In the genomic region with DNA sequence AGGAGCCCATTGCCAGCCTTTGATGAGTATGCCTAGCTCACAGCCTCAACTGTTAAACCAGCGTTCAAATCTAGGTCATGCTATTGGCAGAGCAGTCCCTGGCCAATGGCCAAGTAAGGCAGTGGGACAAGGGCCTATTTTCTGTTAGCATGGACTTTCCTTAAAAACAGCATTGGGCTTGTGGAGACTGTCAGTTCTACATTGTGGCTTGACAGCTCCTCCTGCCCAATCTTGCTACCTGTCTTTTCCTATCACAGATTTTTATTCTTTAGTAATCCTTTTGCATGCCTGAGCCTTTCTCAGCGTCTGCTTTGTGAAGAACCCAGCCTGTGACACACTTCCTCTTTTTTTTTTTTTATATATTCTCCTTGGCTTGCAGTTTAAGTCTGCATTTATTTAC, we compare ENCODE assay signal across 9 cellular contexts. TPM values are rescaled to one million over a fixed set of nuclear protein-coding genes. Genes with fewer than 3 reads are reported as not detected.
DNase-seq lines count a peak whose midpoint lies in the region; ATAC-seq, FAIRE-seq and TF ChIP-seq lines count a peak whose summit lies in the region.
"Had no signal": no experiment of that assay in that cellular context is flagged by ENCODE, and none has a peak within 500 bp of the region (broad histone marks: within the 10 kb centered on the region; RNA-seq: fewer than 3 reads in every experiment).

No MANE protein-coding gene starts in this region.

- H3K4me3 ChIP-seq in bronchial epithelial cell (ENCODE audit: low read depth, low read length): no peak overlapping the region
- H3K4me3 ChIP-seq in transverse colon: no peak overlapping the region

- H3K4me1 ChIP-seq in transverse colon: peaks cover 0 to 12% (median 5%) of the 10 kb centered on the region in 4 donors

- peak overlapping the region; percentile 70 for H3K27ac Mint-ChIP-seq in activated naive CD8-positive, alpha-beta T cell
- no peak overlapping the region for H3K27ac Mint-ChIP-seq in activated naive CD8-positive, alpha-beta T cell treated with anti-CD3 and anti-CD28 coated beads, Interleukin-2, amount 50 U/mL, for 24 hours

- H3K36me3 ChIP-seq in bronchial epithelial cell (ENCODE audit: control insufficient read depth, insufficient read depth, low read length) (peaks cover 21% of the 10 kb centered on the region), transverse colon (peaks cover 0 to 38% (median 13%) of the 10 kb centered on the region in 4 donors)

- TF ChIP-seq EP300 in transverse colon (IDR thresholded peaks at IDR 0.05; ENCODE audit: low read depth): no peak

- no peak for DNase-seq in activated naive CD8-positive, alpha-beta T cell treated with anti-CD3 and anti-CD28 coated beads, Interleukin-2, amount 50 U/mL, for 24 hours
- DNase-seq in bronchial epithelial cell (ENCODE audit: low read depth): peak; percentile 65
- DNase-seq in inferior parietal cortex (ENCODE audit: extremely low spot score): peak; percentile 62
- peak; percentile 16 for DNase-seq in transverse colon
- no peak for DNase-seq in stimulated activated CD4-positive, alpha-beta T cell treated with anti-CD3 and anti-CD28 coated beads, Interleukin-2, amount 100 ng/mL, for 24 hours

- peaks cover 16% of the 10 kb centered on the region for H3K36me3 Mint-ChIP-seq in activated naive CD8-positive, alpha-beta T cell
- peaks cover 42% of the 10 kb centered on the region for H3K36me3 Mint-ChIP-seq in activated naive CD8-positive, alpha-beta T cell treated with anti-CD3 and anti-CD28 coated beads, Interleukin-2, amount 50 U/mL, for 24 hours (ENCODE audit: low read depth)

- H3K9me3 Mint-ChIP-seq in activated naive CD8-positive, alpha-beta T cell (ENCODE audit: low read depth): no peaks in the 10 kb centered on the region
- no peaks in the 10 kb centered on the region for H3K9me3 Mint-ChIP-seq in activated naive CD8-positive, alpha-beta T cell treated with anti-CD3 and anti-CD28 coated beads, Interleukin-2, amount 50 U/mL, for 24 hours
- H3K9me3 Mint-ChIP-seq: activated naive CD4-positive, alpha-beta T cell treated with anti-CD3 and anti-CD28 coated beads, Interleukin-2, amount 50 U/mL, for 24 hours had no signal

- WGBS in transverse colon (ENCODE audit: low coverage in 1 of 2), 2 donors: 44 to 46% methylated on average over 2 of the region's 2 CpGs

- FAIRE-seq in bronchial epithelial cell (lab: Jason Lieb, UNC): no peak

- H3K4me1 Mint-ChIP-seq in activated naive CD8-positive, alpha-beta T cell (ENCODE audit: low read depth): peaks cover 27% of the 10 kb centered on the region
- peaks cover 16% of the 10 kb centered on the region for H3K4me1 Mint-ChIP-seq in activated naive CD8-positive, alpha-beta T cell treated with anti-CD3 and anti-CD28 coated beads, Interleukin-2, amount 50 U/mL, for 24 hours

- no peaks in the 10 kb centered on the region for H3K27me3 Mint-ChIP-seq in activated naive CD8-positive, alpha-beta T cell
- no peaks in the 10 kb centered on the region for H3K27me3 Mint-ChIP-seq in activated naive CD8-positive, alpha-beta T cell treated with anti-CD3 and anti-CD28 coated beads, Interleukin-2, amount 50 U/mL, for 24 hours
- H3K27me3 Mint-ChIP-seq: activated naive CD4-positive, alpha-beta T cell treated with anti-CD3 and anti-CD28 coated beads, Interleukin-2, amount 50 U/mL, for 24 hours had no signal

- TF ChIP-seq POLR2A in transverse colon (IDR thresholded peaks at IDR 0.05): no peak

- H3K9me3 ChIP-seq in transverse colon: no peaks in the 10 kb centered on the region

- ATAC-seq in activated naive CD8-positive, alpha-beta T cell treated with anti-CD3 and anti-CD28 coated beads, Interleukin-2, amount 50 U/mL, for 24 hours: no peak
- ATAC-seq in GM19023 (IDR thresholded peaks at IDR 0.05; ENCODE audit: unreplicated experiment) (no peak), GM18861 (IDR thresholded peaks at IDR 0.05; ENCODE audit: unreplicated experiment) (no peak)

- TF ChIP-seq CTCF in bronchial epithelial cell (IDR thresholded peaks at IDR 0.05; ENCODE audit: insufficient read depth, low read length, severe bottlenecking) (no peak), transverse colon (IDR thresholded peaks at IDR 0.05) (no peak)

- in situ Hi-C loops in transverse colon (cut with MboI; ENCODE audit: low pct_ligation_motif_present in 1 of 4, low pct_unique_long_range_greater_than_20kb in 1 of 4, low sequenced_read_pairs in 3 of 4): no loop called here

- no peak overlapping the region for H3K4me3 Mint-ChIP-seq in activated naive CD8-positive, alpha-beta T cell
- H3K4me3 Mint-ChIP-seq in activated naive CD8-positive, alpha-beta T cell treated with anti-CD3 and anti-CD28 coated beads, Interleukin-2, amount 50 U/mL, for 24 hours: no peak overlapping the region
- H3K4me3 Mint-ChIP-seq: activated naive CD4-positive, alpha-beta T cell treated with anti-CD3 and anti-CD28 coated beads, Interleukin-2, amount 50 U/mL, for 24 hours had no signal

- no peak overlapping the region for H3K27ac ChIP-seq in transverse colon

- intact Hi-C loops in transverse colon (cut with DNase I; ENCODE audit: low total_unique reads): no loop called here

- H3K27me3 ChIP-seq in bronchial epithelial cell (ENCODE audit: control insufficient read depth, insufficient read depth, low read length): no peaks in the 10 kb centered on the region
- no peaks in the 10 kb centered on the region for H3K27me3 ChIP-seq in transverse colon

RNA-seq across cellular contexts. Expression of a gene that starts 56.4 kb away (rescaled TPM):
- total RNA-seq in bronchial epithelial cell (28.2 and 35.5 TPM in 2 replicates), transverse colon (100 to 1,000 TPM in 2 of 4 donors, 10 to 100 TPM in 2; 68.8 to 121 (median 92.9) TPM)

Comparison
In these comparisons a context has a peak if more than half of its experiments do, and no peak if none do; other contexts are left out.
1. DNase-seq: peak in bronchial epithelial cell (single experiment), inferior parietal cortex (single experiment) and transverse colon (single experiment); none in activated naive CD8-positive, alpha-beta T cell treated with anti-CD3 and anti-CD28 coated beads, Interleukin-2, amount 50 U/mL, for 24 hours (single experiment) and stimulated activated CD4-positive, alpha-beta T cell treated with anti-CD3 and anti-CD28 coated beads, Interleukin-2, amount 100 ng/mL, for 24 hours (0 of 2).